ENCODE assay signal across 26 cellular contexts in genomic region chr1:14871569-14871968, GRCh38.
"Had no signal": no experiment of that assay in that cellular context is flagged by ENCODE, and none has a peak within 500 bp of the region (broad histone marks: within the 10 kb centered on the region; RNA-seq: fewer than 3 reads in every experiment).

No MANE protein-coding gene starts in this region.

- H3K4me3 Mint-ChIP-seq: activated CD4-positive, alpha-beta T cell treated with anti-CD3 and anti-CD28 coated beads, Interleukin-2, amount 10 ng/mL, durations not matched to agents 7 days and 5 days; activated CD8-positive, alpha-beta T cell treated with anti-CD3 and anti-CD28 coated beads for 36 hours; activated naive CD8-positive, alpha-beta T cell; activated T-cell treated with anti-CD3 and anti-CD28 coated beads, Interleukin-2, amount 50 U/mL, for 4 hours; activated T-helper 17 cell treated with anti-CD3 and anti-CD28 coated beads, Interleukin-2, amount 50 U/mL, for 72 hours; effector memory CD8-positive, alpha-beta T cell; WTC11 had no signal

- H2AFZ ChIP-seq: hepatocyte had no signal

- H3K4me3 ChIP-seq: hepatocyte had no signal

- H3K9me3 Mint-ChIP-seq: activated CD4-positive, alpha-beta T cell treated with anti-CD3 and anti-CD28 coated beads, Interleukin-2, amount 10 ng/mL, durations not matched to agents 7 days and 5 days; activated CD8-positive, alpha-beta T cell treated with anti-CD3 and anti-CD28 coated beads for 36 hours; activated T-cell treated with anti-CD3 and anti-CD28 coated beads, Interleukin-2, amount 50 U/mL, for 4 hours; activated T-helper 17 cell treated with anti-CD3 and anti-CD28 coated beads, Interleukin-2, amount 50 U/mL, for 72 hours; effector memory CD8-positive, alpha-beta T cell; WTC11 had no signal

- DNase-seq: activated CD4-positive, alpha-beta T cell treated with anti-CD3 and anti-CD28 coated beads for 1 hour; activated CD4-positive, alpha-beta T cell treated with anti-CD3 and anti-CD28 coated beads for 4 hours; activated CD4-positive, alpha-beta T cell treated with anti-CD3 and anti-CD28 coated beads, Interleukin-2, amount 10 ng/mL, durations not matched to agents 7 days and 5 days; activated CD4-positive, alpha-beta T cell treated with anti-CD3 and anti-CD28 coated beads, Interleukin-2, amount 50 U/mL, for 4 hours; activated CD8-positive, alpha-beta memory T cell treated with anti-CD3 and anti-CD28 coated beads for 24 hours; activated CD8-positive, alpha-beta T cell treated with anti-CD3 and anti-CD28 coated beads for 36 hours; activated effector memory CD4-positive, alpha-beta T cell treated with Interleukin-2 at 50 U/mL for 16 hours; activated gamma-delta T cell treated with Interleukin-2 at 50 U/mL for 16 hours; activated naive CD4-positive, alpha-beta T cell treated with anti-CD3 and anti-CD28 coated beads, Interleukin-2, amount 50 U/mL, for 16 hours; activated naive CD4-positive, alpha-beta T cell treated with Interleukin-2 at 50 U/mL for 16 hours; activated T-cell treated with anti-CD3 and anti-CD28 coated beads, Interleukin-2, amount 50 U/mL, for 4 hours; amniotic stem cell; anterior cingulate cortex; brain microvascular endothelial cell; cortex of kidney; dermis blood vessel endothelial cell; effector CD4-positive, alpha-beta T cell; effector memory CD8-positive, alpha-beta T cell; foreskin fibroblast; T-helper 2 cell had no signal

- H3K27ac Mint-ChIP-seq: activated CD4-positive, alpha-beta T cell treated with anti-CD3 and anti-CD28 coated beads, Interleukin-2, amount 10 ng/mL, durations not matched to agents 7 days and 5 days; activated CD8-positive, alpha-beta T cell treated with anti-CD3 and anti-CD28 coated beads for 36 hours; activated naive CD8-positive, alpha-beta T cell; activated T-helper 17 cell treated with anti-CD3 and anti-CD28 coated beads, Interleukin-2, amount 50 U/mL, for 72 hours; effector memory CD8-positive, alpha-beta T cell; WTC11 had no signal

- H3K27ac ChIP-seq: brain microvascular endothelial cell, epithelial cell of prostate, hepatocyte, VCaP had no signal

- H3K4me1 Mint-ChIP-seq: activated CD4-positive, alpha-beta T cell treated with anti-CD3 and anti-CD28 coated beads, Interleukin-2, amount 10 ng/mL, durations not matched to agents 7 days and 5 days; activated T-helper 17 cell treated with anti-CD3 and anti-CD28 coated beads, Interleukin-2, amount 50 U/mL, for 72 hours had no signal

- ATAC-seq: activated CD8-positive, alpha-beta T cell treated with anti-CD3 and anti-CD28 coated beads for 36 hours; activated T-cell treated with anti-CD3 and anti-CD28 coated beads, Interleukin-2, amount 50 U/mL, for 4 hours; activated T-helper 17 cell treated with anti-CD3 and anti-CD28 coated beads, Interleukin-2, amount 50 U/mL, for 72 hours; effector memory CD8-positive, alpha-beta T cell; WTC11 had no signal

- H3K36me3 Mint-ChIP-seq: activated naive CD8-positive, alpha-beta T cell; WTC11 had no signal

- H3K4me2 ChIP-seq: hepatocyte had no signal

- H3K27me3 ChIP-seq: brain microvascular endothelial cell, hepatocyte had no signal

- H3K79me2 ChIP-seq: hepatocyte had no signal

- H3K36me3 ChIP-seq: brain microvascular endothelial cell had no signal
